Comparison of ENCODE assay signal across 2 cellular contexts in the genomic region with DNA sequence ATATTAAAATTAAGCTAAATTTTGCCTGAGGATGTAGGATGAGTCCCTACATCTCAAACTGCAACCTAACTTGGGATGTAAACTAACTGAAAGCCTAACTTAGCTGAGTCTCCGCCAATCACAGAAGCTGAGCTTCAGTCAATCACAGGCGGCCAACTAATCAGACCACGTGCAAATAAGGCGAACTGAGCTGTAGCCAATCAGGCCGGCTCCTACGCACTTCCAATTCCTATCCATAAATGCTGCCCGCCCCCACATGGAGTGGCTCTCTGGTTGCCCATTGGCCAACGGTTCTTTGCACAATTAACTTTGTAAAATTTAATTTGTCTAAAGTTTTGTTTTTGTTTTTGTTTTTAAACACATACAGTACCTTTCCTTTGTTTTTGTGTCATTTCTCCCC.
TF ChIP-seq lines count a peak whose summit lies in the region.

No MANE protein-coding gene starts in this region.

TF ChIP-seq in HCT116, 20 proteins besides CTCF, POLR2A, EP300 and RAD21 (continued from another document):
- TF ChIP-seq, protein P1, sequence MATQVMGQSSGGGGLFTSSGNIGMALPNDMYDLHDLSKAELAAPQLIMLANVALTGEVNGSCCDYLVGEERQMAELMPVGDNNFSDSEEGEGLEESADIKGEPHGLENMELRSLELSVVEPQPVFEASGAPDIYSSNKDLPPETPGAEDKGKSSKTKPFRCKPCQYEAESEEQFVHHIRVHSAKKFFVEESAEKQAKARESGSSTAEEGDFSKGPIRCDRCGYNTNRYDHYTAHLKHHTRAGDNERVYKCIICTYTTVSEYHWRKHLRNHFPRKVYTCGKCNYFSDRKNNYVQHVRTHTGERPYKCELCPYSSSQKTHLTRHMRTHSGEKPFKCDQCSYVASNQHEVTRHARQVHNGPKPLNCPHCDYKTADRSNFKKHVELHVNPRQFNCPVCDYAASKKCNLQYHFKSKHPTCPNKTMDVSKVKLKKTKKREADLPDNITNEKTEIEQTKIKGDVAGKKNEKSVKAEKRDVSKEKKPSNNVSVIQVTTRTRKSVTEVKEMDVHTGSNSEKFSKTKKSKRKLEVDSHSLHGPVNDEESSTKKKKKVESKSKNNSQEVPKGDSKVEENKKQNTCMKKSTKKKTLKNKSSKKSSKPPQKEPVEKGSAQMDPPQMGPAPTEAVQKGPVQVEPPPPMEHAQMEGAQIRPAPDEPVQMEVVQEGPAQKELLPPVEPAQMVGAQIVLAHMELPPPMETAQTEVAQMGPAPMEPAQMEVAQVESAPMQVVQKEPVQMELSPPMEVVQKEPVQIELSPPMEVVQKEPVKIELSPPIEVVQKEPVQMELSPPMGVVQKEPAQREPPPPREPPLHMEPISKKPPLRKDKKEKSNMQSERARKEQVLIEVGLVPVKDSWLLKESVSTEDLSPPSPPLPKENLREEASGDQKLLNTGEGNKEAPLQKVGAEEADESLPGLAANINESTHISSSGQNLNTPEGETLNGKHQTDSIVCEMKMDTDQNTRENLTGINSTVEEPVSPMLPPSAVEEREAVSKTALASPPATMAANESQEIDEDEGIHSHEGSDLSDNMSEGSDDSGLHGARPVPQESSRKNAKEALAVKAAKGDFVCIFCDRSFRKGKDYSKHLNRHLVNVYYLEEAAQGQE (IDR thresholded peaks at IDR 0.05; ENCODE audit: low read depth) = no peak
- no peak for TF ChIP-seq ZFX (IDR thresholded peaks at IDR 0.05)
- TF ChIP-seq SRF (IDR thresholded peaks at IDR 0.05; ENCODE audit: low read depth) = no peak
- TF ChIP-seq ZNF274 (IDR thresholded peaks at IDR 0.05; ENCODE audit: low read depth, low read length) = no peak
TF ChIP-seq in HCT116: peak in this region for 0.

TF ChIP-seq in SK-N-SH treated with all-trans-retinoic acid at 6 μM for 48 hours, 23 proteins besides CTCF, POLR2A, EP300 and RAD21:
- TF ChIP-seq, protein P2, sequence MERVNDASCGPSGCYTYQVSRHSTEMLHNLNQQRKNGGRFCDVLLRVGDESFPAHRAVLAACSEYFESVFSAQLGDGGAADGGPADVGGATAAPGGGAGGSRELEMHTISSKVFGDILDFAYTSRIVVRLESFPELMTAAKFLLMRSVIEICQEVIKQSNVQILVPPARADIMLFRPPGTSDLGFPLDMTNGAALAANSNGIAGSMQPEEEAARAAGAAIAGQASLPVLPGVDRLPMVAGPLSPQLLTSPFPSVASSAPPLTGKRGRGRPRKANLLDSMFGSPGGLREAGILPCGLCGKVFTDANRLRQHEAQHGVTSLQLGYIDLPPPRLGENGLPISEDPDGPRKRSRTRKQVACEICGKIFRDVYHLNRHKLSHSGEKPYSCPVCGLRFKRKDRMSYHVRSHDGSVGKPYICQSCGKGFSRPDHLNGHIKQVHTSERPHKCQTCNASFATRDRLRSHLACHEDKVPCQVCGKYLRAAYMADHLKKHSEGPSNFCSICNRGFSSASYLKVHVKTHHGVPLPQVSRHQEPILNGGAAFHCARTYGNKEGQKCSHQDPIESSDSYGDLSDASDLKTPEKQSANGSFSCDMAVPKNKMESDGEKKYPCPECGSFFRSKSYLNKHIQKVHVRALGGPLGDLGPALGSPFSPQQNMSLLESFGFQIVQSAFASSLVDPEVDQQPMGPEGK (CRISPR knock-in tag; IDR thresholded peaks at IDR 0.05; ENCODE audit: borderline replicate concordance) = no peak
